In the genomic region with DNA sequence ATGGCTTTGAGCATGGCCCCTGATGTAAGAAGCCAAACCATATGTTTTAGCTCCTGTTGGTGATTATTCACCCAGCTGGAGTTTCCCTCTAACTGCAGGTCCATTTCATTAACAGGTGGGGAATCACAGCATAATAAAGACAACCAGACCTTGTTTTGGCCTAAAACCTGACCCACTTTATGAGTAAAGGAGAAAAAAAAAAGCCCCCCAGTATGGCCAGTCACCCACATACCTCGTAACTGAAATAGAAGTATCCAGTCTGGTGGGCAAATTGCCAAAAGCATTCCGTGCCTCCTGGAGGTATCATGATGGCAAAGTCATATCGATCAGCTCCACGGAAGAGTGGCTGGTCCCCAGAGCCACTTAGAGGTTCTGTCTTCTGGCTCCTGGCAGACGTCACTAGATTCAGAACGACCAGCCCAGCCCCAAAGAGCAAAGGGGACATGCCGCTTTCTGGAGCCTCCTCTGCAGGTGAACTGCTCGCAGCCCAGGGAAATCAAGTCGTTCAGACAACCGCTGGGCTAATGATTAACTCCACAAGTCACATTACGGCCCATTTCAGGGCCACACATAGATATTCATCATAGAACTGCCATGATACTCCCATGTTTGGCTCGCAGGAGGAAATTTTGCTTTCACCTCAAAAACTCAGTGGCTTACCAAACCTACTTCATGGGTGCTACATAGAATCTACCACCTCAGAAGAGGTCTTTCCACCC, we compare ENCODE assay signal across 1 cellular context.
TF ChIP-seq lines count a peak whose summit lies in the region.

A gene (minus strand): TSS at position 478 of the 719 bp plus-strand sequence. CDS start 33 bp downstream, at position 445.

TF ChIP-seq in HepG2, 621 proteins besides CTCF, POLR2A, EP300 and RAD21 (continued from another document and continues in another):
- TF ChIP-seq, protein P1, sequence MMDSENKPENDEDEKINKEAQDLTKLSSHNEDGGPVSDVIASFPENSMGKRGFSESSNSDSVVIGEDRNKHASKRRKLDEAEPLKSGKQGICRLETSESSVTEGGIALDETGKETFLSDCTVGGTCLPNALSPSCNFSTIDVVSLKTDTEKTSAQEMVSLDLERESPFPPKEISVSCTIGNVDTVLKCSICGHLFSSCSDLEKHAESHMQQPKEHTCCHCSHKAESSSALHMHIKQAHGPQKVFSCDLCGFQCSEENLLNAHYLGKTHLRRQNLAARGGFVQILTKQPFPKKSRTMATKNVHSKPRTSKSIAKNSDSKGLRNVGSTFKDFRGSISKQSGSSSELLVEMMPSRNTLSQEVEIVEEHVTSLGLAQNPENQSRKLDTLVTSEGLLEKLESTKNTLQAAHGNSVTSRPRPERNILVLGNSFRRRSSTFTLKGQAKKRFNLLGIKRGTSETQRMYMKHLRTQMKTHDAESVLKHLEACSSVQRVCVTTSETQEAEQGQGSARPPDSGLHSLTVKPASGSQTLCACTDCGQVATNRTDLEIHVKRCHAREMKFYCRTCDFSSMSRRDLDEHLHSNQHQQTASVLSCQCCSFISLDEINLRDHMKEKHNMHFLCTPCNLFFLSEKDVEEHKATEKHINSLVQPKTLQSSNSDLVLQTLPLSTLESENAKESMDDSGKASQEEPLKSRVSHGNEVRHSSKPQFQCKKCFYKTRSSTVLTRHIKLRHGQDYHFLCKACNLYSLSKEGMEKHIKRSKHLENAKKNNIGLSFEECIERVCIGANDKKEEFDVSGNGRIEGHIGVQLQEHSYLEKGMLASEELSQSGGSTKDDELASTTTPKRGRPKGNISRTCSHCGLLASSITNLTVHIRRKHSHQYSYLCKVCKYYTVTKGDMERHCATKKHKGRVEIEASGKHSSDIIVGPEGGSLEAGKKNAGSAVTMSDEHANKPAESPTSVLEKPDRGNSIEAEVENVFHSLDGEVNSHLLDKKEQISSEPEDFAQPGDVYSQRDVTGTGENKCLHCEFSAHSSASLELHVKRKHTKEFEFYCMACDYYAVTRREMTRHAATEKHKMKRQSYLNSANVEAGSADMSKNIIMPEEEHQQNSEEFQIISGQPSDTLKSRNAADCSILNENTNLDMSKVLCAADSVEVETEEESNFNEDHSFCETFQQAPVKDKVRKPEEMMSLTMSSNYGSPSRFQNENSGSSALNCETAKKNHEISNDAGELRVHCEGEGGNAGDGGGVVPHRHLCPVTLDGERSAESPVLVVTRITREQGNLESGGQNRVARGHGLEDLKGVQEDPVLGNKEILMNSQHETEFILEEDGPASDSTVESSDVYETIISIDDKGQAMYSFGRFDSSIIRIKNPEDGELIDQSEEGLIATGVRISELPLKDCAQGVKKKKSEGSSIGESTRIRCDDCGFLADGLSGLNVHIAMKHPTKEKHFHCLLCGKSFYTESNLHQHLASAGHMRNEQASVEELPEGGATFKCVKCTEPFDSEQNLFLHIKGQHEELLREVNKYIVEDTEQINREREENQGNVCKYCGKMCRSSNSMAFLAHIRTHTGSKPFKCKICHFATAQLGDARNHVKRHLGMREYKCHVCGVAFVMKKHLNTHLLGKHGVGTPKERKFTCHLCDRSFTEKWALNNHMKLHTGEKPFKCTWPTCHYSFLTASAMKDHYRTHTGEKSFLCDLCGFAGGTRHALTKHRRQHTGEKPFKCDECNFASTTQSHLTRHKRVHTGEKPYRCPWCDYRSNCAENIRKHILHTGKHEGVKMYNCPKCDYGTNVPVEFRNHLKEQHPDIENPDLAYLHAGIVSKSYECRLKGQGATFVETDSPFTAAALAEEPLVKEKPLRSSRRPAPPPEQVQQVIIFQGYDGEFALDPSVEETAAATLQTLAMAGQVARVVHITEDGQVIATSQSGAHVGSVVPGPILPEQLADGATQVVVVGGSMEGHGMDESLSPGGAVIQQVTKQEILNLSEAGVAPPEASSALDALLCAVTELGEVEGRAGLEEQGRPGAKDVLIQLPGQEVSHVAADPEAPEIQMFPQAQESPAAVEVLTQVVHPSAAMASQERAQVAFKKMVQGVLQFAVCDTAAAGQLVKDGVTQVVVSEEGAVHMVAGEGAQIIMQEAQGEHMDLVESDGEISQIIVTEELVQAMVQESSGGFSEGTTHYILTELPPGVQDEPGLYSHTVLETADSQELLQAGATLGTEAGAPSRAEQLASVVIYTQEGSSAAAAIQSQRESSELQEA (CRISPR knock-in tag; IDR thresholded peaks at IDR 0.05; ENCODE audit: not compliant biosample characterization), result no peak
- no peak for TF ChIP-seq NFKB2 (CRISPR knock-in tag; IDR thresholded peaks at IDR 0.05; ENCODE audit: borderline replicate concordance)
- TF ChIP-seq, protein P2, sequence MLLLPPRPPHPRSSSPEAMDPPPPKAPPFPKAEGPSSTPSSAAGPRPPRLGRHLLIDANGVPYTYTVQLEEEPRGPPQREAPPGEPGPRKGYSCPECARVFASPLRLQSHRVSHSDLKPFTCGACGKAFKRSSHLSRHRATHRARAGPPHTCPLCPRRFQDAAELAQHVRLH (CRISPR knock-in tag; IDR thresholded peaks at IDR 0.05; ENCODE audit: borderline replicate concordance, low read depth), result peak; percentile 33; the same call in 1 of the 2 replicates
- TF ChIP-seq, protein P3, sequence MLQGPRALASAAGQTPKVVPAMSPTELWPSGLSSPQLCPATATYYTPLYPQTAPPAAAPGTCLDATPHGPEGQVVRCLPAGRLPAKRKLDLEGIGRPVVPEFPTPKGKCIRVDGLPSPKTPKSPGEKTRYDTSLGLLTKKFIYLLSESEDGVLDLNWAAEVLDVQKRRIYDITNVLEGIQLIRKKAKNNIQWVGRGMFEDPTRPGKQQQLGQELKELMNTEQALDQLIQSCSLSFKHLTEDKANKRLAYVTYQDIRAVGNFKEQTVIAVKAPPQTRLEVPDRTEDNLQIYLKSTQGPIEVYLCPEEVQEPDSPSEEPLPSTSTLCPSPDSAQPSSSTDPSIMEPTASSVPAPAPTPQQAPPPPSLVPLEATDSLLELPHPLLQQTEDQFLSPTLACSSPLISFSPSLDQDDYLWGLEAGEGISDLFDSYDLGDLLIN (CRISPR knock-in tag; IDR thresholded peaks at IDR 0.05; ENCODE audit: borderline replicate concordance), result no peak
- TF ChIP-seq, protein P4, sequence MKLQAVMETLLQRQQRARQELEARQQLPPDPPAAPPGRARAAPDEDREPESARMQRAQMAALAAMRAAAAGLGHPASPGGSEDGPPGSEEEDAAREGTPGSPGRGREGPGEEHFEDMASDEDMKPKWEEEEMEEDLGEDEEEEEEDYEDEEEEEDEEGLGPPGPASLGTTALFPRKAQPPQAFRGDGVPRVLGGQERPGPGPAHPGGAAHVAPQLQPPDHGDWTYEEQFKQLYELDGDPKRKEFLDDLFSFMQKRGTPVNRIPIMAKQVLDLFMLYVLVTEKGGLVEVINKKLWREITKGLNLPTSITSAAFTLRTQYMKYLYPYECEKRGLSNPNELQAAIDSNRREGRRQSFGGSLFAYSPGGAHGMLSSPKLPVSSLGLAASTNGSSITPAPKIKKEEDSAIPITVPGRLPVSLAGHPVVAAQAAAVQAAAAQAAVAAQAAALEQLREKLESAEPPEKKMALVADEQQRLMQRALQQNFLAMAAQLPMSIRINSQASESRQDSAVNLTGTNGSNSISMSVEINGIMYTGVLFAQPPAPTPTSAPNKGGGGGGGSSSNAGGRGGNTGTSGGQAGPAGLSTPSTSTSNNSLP (IDR thresholded peaks at IDR 0.05; ENCODE audit: low read depth, low read length), result peak; percentile 67; the same call in 1 of the 2 replicates
- TF ChIP-seq ZSCAN21 (CRISPR knock-in tag; IDR thresholded peaks at IDR 0.05; ENCODE audit: borderline replicate concordance), result no peak
- no peak for TF ChIP-seq ZEB1 (IDR thresholded peaks at IDR 0.05; ENCODE audit: insufficient replicate concordance, low read depth)
- TF ChIP-seq, protein P5, sequence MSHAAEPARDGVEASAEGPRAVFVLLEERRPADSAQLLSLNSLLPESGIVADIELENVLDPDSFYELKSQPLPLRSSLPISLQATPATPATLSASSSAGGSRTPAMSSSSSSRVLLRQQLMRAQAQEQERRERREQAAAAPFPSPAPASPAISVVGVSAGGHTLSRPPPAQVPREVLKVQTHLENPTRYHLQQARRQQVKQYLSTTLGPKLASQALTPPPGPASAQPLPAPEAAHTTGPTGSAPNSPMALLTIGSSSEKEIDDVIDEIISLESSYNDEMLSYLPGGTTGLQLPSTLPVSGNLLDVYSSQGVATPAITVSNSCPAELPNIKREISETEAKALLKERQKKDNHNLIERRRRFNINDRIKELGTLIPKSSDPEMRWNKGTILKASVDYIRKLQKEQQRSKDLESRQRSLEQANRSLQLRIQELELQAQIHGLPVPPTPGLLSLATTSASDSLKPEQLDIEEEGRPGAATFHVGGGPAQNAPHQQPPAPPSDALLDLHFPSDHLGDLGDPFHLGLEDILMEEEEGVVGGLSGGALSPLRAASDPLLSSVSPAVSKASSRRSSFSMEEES (CRISPR knock-in tag; IDR thresholded peaks at IDR 0.05), result no peak
- TF ChIP-seq ZNF253 (CRISPR knock-in tag; IDR thresholded peaks at IDR 0.05; ENCODE audit: borderline replicate concordance), result no peak
- TF ChIP-seq CEBPG (CRISPR knock-in tag; IDR thresholded peaks at IDR 0.05), result no peak
- TF ChIP-seq, protein P6, sequence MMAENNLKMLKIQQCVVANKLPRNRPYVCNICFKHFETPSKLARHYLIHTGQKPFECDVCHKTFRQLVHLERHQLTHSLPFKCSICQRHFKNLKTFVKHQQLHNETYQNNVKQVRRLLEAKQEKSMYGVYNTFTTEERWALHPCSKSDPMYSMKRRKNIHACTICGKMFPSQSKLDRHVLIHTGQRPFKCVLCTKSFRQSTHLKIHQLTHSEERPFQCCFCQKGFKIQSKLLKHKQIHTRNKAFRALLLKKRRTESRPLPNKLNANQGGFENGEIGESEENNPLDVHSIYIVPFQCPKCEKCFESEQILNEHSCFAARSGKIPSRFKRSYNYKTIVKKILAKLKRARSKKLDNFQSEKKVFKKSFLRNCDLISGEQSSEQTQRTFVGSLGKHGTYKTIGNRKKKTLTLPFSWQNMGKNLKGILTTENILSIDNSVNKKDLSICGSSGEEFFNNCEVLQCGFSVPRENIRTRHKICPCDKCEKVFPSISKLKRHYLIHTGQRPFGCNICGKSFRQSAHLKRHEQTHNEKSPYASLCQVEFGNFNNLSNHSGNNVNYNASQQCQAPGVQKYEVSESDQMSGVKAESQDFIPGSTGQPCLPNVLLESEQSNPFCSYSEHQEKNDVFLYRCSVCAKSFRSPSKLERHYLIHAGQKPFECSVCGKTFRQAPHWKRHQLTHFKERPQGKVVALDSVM (CRISPR knock-in tag; IDR thresholded peaks at IDR 0.05), result no peak
- TF ChIP-seq, protein P7, sequence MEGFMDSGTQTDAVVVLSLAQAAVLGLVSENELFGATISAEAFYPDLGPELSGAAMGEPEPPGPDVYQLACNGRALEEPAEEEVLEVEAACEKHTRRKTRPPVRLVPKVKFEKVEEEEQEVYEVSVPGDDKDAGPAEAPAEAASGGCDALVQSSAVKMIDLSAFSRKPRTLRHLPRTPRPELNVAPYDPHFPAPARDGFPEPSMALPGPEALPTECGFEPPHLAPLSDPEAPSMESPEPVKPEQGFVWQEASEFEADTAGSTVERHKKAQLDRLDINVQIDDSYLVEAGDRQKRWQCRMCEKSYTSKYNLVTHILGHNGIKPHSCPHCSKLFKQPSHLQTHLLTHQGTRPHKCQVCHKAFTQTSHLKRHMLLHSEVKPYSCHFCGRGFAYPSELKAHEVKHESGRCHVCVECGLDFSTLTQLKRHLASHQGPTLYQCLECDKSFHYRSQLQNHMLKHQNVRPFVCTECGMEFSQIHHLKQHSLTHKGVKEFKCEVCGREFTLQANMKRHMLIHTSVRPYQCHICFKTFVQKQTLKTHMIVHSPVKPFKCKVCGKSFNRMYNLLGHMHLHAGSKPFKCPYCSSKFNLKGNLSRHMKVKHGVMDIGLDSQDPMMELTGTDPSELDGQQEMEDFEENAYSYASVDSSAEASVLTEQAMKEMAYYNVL (CRISPR knock-in tag; IDR thresholded peaks at IDR 0.05; ENCODE audit: borderline replicate concordance), result no peak
- TF ChIP-seq, protein P8, sequence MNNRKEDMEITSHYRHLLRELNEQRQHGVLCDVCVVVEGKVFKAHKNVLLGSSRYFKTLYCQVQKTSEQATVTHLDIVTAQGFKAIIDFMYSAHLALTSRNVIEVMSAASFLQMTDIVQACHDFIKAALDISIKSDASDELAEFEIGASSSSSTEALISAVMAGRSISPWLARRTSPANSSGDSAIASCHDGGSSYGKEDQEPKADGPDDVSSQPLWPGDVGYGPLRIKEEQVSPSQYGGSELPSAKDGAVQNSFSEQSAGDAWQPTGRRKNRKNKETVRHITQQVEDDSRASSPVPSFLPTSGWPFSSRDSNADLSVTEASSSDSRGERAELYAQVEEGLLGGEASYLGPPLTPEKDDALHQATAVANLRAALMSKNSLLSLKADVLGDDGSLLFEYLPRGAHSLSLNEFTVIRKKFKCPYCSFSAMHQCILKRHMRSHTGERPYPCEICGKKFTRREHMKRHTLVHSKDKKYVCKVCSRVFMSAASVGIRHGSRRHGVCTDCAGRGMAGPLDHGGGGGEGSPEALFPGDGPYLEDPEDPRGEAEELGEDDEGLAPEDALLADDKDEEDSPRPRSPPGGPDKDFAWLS (CRISPR knock-in tag; IDR thresholded peaks at IDR 0.05; ENCODE audit: borderline replicate concordance), result no peak
- no peak for TF ChIP-seq MAF1 (CRISPR knock-in tag; IDR thresholded peaks at IDR 0.05; ENCODE audit: borderline replicate concordance)
- TF ChIP-seq POGZ (CRISPR knock-in tag; IDR thresholded peaks at IDR 0.05), result peak; percentile 48; the same call in 1 of the 2 replicates
- no peak for TF ChIP-seq ZNF749 (CRISPR knock-in tag; IDR thresholded peaks at IDR 0.05; ENCODE audit: borderline replicate concordance)
- TF ChIP-seq ZNF446 (CRISPR knock-in tag; IDR thresholded peaks at IDR 0.05), result no peak
- TF ChIP-seq, protein P9, sequence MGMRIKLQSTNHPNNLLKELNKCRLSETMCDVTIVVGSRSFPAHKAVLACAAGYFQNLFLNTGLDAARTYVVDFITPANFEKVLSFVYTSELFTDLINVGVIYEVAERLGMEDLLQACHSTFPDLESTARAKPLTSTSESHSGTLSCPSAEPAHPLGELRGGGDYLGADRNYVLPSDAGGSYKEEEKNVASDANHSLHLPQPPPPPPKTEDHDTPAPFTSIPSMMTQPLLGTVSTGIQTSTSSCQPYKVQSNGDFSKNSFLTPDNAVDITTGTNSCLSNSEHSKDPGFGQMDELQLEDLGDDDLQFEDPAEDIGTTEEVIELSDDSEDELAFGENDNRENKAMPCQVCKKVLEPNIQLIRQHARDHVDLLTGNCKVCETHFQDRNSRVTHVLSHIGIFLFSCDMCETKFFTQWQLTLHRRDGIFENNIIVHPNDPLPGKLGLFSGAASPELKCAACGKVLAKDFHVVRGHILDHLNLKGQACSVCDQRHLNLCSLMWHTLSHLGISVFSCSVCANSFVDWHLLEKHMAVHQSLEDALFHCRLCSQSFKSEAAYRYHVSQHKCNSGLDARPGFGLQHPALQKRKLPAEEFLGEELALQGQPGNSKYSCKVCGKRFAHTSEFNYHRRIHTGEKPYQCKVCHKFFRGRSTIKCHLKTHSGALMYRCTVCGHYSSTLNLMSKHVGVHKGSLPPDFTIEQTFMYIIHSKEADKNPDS (CRISPR knock-in tag; IDR thresholded peaks at IDR 0.05), result no peak
- TF ChIP-seq GFI1 (CRISPR knock-in tag; IDR thresholded peaks at IDR 0.05; ENCODE audit: borderline replicate concordance), result no peak; the same call in 1 of the 2 replicates
